In genomic region chr2:211503856-211504255, GRCh38 we compare ENCODE assay signal across 12 cellular contexts.
DNase-seq lines count a peak whose midpoint lies in the region; ATAC-seq and TF ChIP-seq lines count a peak whose summit lies in the region.
"Had no signal": no experiment of that assay in that cellular context is flagged by ENCODE, and none has a peak within 500 bp of the region (broad histone marks: within the 10 kb centered on the region; RNA-seq: fewer than 3 reads in every experiment).

No MANE protein-coding gene starts in this region.

- intact Hi-C loops in PC-3 (cut with micrococcal nuclease) = no loop called here

- TF ChIP-seq CTCF in PC-3 (conservative IDR thresholded peaks at IDR 0.05; ENCODE audit: low read depth, low read length) (peak; percentile 60), type B pancreatic cell (conservative IDR thresholded peaks at IDR 0.05) (peak; percentile 47)

- H2AFZ ChIP-seq in PC-3 (ENCODE audit: low read length) = no peak overlapping the region

- no peaks in the 10 kb centered on the region for H3K79me2 ChIP-seq in PC-3 (ENCODE audit: low read length)

- no peaks in the 10 kb centered on the region for H3K9me3 ChIP-seq in PC-3 (ENCODE audit: low read length)

- BruUV-seq in PC-3 (replicated peaks; lab: Mats Ljungman, UMichigan) = no TSS peak

- no peaks in the 10 kb centered on the region for H3K36me3 Mint-ChIP-seq in type B pancreatic cell
- H3K36me3 Mint-ChIP-seq: naive B cell had no signal

- H4K20me1 ChIP-seq in PC-3 (ENCODE audit: low read length) = no peaks in the 10 kb centered on the region

- H3K27me3 ChIP-seq in PC-3 (ENCODE audit: low read length) = no peaks in the 10 kb centered on the region

- no peaks in the 10 kb centered on the region for H3K27me3 Mint-ChIP-seq in stimulated activated naive CD8-positive, alpha-beta T cell treated with anti-CD3 and anti-CD28 coated beads, Interleukin-15, amount 100 ng/mL, for 72 hours
- H3K27me3 Mint-ChIP-seq in type B pancreatic cell = no peaks in the 10 kb centered on the region
- H3K27me3 Mint-ChIP-seq: naive B cell had no signal

- H3K4me1 Mint-ChIP-seq in stimulated activated naive CD8-positive, alpha-beta T cell treated with anti-CD3 and anti-CD28 coated beads, Interleukin-15, amount 100 ng/mL, for 72 hours = no peaks in the 10 kb centered on the region
- peaks cover 3% of the 10 kb centered on the region for H3K4me1 Mint-ChIP-seq in type B pancreatic cell (ENCODE audit: unreplicated experiment)
- H3K4me1 Mint-ChIP-seq: naive B cell had no signal

- no peak overlapping the region for H3K27ac Mint-ChIP-seq in stimulated activated naive CD8-positive, alpha-beta T cell treated with anti-CD3 and anti-CD28 coated beads, Interleukin-15, amount 100 ng/mL, for 72 hours
- H3K27ac Mint-ChIP-seq in type B pancreatic cell = no peak overlapping the region
- H3K27ac Mint-ChIP-seq: naive B cell had no signal

- no peak overlapping the region for H3K4me3 ChIP-seq in PC-3 (ENCODE audit: low read length)

- DNase-seq in stimulated activated naive CD8-positive, alpha-beta T cell treated with anti-CD3 and anti-CD28 coated beads, Interleukin-15, Interleukin-2, amounts not matched to agents 100 U/mL and 50 U/mL, for 24 hours = peak; percentile 3
- DNase-seq in stimulated activated naive CD8-positive, alpha-beta T cell treated with anti-CD3 and anti-CD28 coated beads, Interleukin-15, amount 100 ng/mL, for 72 hours = no peak
- DNase-seq in PC-3 (no peak), type B pancreatic cell (ENCODE audit: extremely low spot score, unreplicated experiment) (no peak), left lobe of liver (ENCODE audit: low spot score) (no peak), NCI-H2171 (lab: John Stamatoyannopoulos, UW) (no peak), iPS-NIHi11 (ENCODE audit: low spot score) (no peak)
- DNase-seq: activated CD8-positive, alpha-beta memory T cell treated with anti-CD3 and anti-CD28 coated beads, Interleukin-2, amount 50 U/mL, for 48 hours; anterior cingulate cortex; naive B cell; NCI-H1417 treated with DMSO at 0.1 percent for 48 hours had no signal

- POLR2A ChIA-PET in PC-3 (lab: Charles Lee; ENCODE audit: unreplicated experiment) = no interaction called here

- no peaks in the 10 kb centered on the region for H3K36me3 ChIP-seq in PC-3 (ENCODE audit: low read depth, low read length)

- ATAC-seq in stimulated activated naive CD8-positive, alpha-beta T cell treated with anti-CD3 and anti-CD28 coated beads, Interleukin-15, Interleukin-2, amounts not matched to agents 100 U/mL and 50 U/mL, for 24 hours = no peak
- ATAC-seq in stimulated activated naive CD8-positive, alpha-beta T cell treated with anti-CD3 and anti-CD28 coated beads, Interleukin-15, amount 100 ng/mL, for 72 hours = no peak
- peak; percentile 65 for ATAC-seq in HG02943 (IDR thresholded peaks at IDR 0.05; ENCODE audit: low read depth, unreplicated experiment)
- ATAC-seq in PC-3 = no peak
- ATAC-seq in left lobe of liver = no peak

- H3K4me1 ChIP-seq in PC-3 (ENCODE audit: insufficient read depth, low read length) = no peaks in the 10 kb centered on the region

- no peak overlapping the region for H3K4me2 ChIP-seq in PC-3 (ENCODE audit: low read length)

- CTCF ChIA-PET in PC-3 (lab: Charles Lee) = no interaction called here

- H3K27ac ChIP-seq in PC-3 (ENCODE audit: low read length) = no peak overlapping the region

- H3K9me3 Mint-ChIP-seq in stimulated activated naive CD8-positive, alpha-beta T cell treated with anti-CD3 and anti-CD28 coated beads, Interleukin-15, amount 100 ng/mL, for 72 hours = peaks cover 19 to 23% of the 10 kb centered on the region in 2 donors
- H3K9me3 Mint-ChIP-seq in type B pancreatic cell = peaks cover 31% of the 10 kb centered on the region

- no peak overlapping the region for H3K4me3 Mint-ChIP-seq in stimulated activated naive CD8-positive, alpha-beta T cell treated with anti-CD3 and anti-CD28 coated beads, Interleukin-15, amount 100 ng/mL, for 72 hours
- no peak overlapping the region for H3K4me3 Mint-ChIP-seq in type B pancreatic cell
- H3K4me3 Mint-ChIP-seq: naive B cell had no signal

- H3K9me2 ChIP-seq in PC-3 (replicated peaks; ENCODE audit: low read length) = no peaks in the 10 kb centered on the region

- no peaks in the 10 kb centered on the region for H3F3A ChIP-seq in PC-3 (ENCODE audit: low read length, unreplicated experiment)

- no peak overlapping the region for H3K9ac ChIP-seq in PC-3 (ENCODE audit: low read length)
